27 cellular contexts compared by ENCODE assay signal in the genomic region with DNA sequence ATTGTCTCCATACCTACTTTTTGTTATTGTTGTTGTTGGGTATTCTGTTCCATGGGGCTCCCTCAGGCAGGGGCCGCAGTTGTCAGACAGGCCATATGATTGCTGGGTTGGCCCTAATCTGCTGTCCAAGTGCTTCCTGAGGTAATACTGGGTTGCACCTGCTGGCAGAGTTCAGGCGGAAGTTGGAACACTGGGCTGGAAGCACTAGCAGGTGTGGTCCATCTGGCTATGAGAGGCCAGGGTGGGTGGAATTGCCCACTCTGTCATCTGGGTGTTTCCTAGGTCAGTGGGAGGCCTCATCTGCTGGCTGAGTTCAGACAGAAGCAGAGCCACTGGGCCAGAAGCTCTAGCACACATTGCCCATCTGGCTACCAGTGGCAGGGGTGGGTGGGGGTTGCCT.
"Had no signal": no experiment of that assay in that cellular context is flagged by ENCODE, and none has a peak within 500 bp of the region (broad histone marks: within the 10 kb centered on the region; RNA-seq: fewer than 3 reads in every experiment).

No MANE protein-coding gene starts in this region.

- H3K27ac ChIP-seq: KMS-11, SJSA1 had no signal

- H3K4me1 ChIP-seq: SJSA1 had no signal

- ATAC-seq: activated CD8-positive, alpha-beta memory T cell treated with anti-CD3 and anti-CD28 coated beads, Interleukin-2, amount 10 ng/mL, durations not matched to agents 7 days and 5 days; Panc1; Right ventricle myocardium inferior; SK-N-SH treated with all-trans-retinoic acid at 6 μM for 48 hours had no signal

- H3K27me3 ChIP-seq: MG63, SJSA1 had no signal

- H3K36me3 ChIP-seq: MG63, SJSA1 had no signal

- DNase-seq: activated B cell treated with CpG ODN at 0.5 μM for 24 hours; activated CD4-positive, alpha-beta T cell treated with anti-CD3 and anti-CD28 coated beads for 1 hour; activated CD4-positive, alpha-beta T cell treated with anti-CD3 and anti-CD28 coated beads, Interleukin-2, amount 10 ng/mL, durations not matched to agents 24 days and 14 days; activated CD4-positive, alpha-beta T cell treated with anti-CD3 and anti-CD28 coated beads, Interleukin-2, amount 50 U/mL, for 48 hours; activated CD8-positive, alpha-beta memory T cell treated with anti-CD3 and anti-CD28 coated beads, Interleukin-2, amount 10 ng/mL, durations not matched to agents 7 days and 5 days; activated effector memory CD4-positive, alpha-beta T cell treated with Interleukin-2 at 50 U/mL for 16 hours; activated naive CD4-positive, alpha-beta T cell; activated T-cell treated with anti-CD3 and anti-CD28 coated beads, Interleukin-2, amount 50 U/mL, for 24 hours; aorta; central memory CD4-positive, alpha-beta T cell; MG63; MV-4-11; NCI-H1092 treated with DMSO at 0.1 percent for 48 hours; NCI-H1417 treated with DMSO at 0.1 percent for 48 hours; NCI-H187; NCI-H2081; NCI-H510A treated with DMSO at 0.1 percent for 48 hours; NCI-H774; NK-92 treated with Interleukin-12 subunit alpha and Interleukin-12 subunit beta, amount 100 ng/mL, for 24 hours; OCI-M1; RPMI8226; SW 1271 had no signal

- H3K9me3 ChIP-seq: MG63, SJSA1 had no signal

- H3K4me3 ChIP-seq: MG63, SJSA1 had no signal
